Comparison of ENCODE assay signal across 23 cellular contexts in the genomic region with DNA sequence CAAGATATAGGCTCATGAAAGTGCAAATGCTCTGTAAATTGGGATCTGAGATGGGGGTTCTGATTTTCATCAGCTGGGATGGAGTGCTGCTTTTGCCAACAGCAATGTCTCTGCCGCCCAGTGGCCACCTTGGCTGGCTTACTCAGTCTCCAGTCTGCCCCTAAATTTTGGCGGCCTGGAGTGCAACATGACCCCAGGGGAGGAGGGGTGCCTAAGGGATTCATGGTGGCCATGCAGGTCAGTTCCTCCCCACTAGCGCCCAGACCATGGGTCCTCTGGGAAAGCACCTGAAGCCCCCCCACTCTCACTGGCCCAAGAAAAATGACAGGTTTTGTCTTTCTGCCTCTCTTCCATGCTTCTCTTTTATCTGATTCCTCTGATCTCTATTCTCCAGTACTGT. TPM values are rescaled to one million over a fixed set of nuclear protein-coding genes. Genes with fewer than 3 reads are reported as not detected.
"Had no signal": no experiment of that assay in that cellular context is flagged by ENCODE, and none has a peak within 500 bp of the region (broad histone marks: within the 10 kb centered on the region; RNA-seq: fewer than 3 reads in every experiment).

No MANE protein-coding gene starts in this region.

- H3K9me3 ChIP-seq: SJSA1 had no signal

- H3K4me3 Mint-ChIP-seq: IgD-negative memory B cell had no signal

- H3K27ac ChIP-seq: HL-60, KMS-11, SJSA1, SK-N-MC had no signal

- H3K4me2 ChIP-seq: KMS-11 had no signal

- H3K9ac ChIP-seq: KMS-11 had no signal

- H3K4me3 ChIP-seq: K562, SJSA1, SK-N-MC had no signal

- DNase-seq: Kasumi-1, MM.1S, NCI-H1092 treated with DMSO at 0.1 percent for 48 hours, NCI-H1436, NCI-H187, NCI-H2029, NCI-H2081 treated with DMSO at 0.1 percent for 48 hours, NCI-H2171, NCI-H226, NCI-H446, NCI-H510A, NCI-H524 treated with DMSO at 0.1 percent for 48 hours, NCI-H69, NCI-H774, Right ventricle myocardium superior, RPMI8226, SIG-M5 had no signal

- H3K27ac Mint-ChIP-seq: IgD-negative memory B cell had no signal

- ATAC-seq: K562 had no signal

- H3K27me3 ChIP-seq: SJSA1 had no signal

- H3K36me3 ChIP-seq: SJSA1 had no signal

- H3K4me1 Mint-ChIP-seq: IgD-negative memory B cell had no signal

- H3K4me1 ChIP-seq: SJSA1 had no signal

RNA-seq across cellular contexts. Expression of a gene that starts 45.0 kb away (rescaled TPM):
- polyA plus RNA-seq: IgD-negative memory B cell had no signal
